Comparison of ENCODE assay signal across 13 cellular contexts in genomic region chr7:69630292-69630691, GRCh38. TPM values are rescaled to one million over a fixed set of nuclear protein-coding genes. Genes with fewer than 3 reads are reported as not detected.
DNase-seq lines count a peak whose midpoint lies in the region; ATAC-seq, FAIRE-seq and TF ChIP-seq lines count a peak whose summit lies in the region.
"Had no signal": no experiment of that assay in that cellular context is flagged by ENCODE, and none has a peak within 500 bp of the region (broad histone marks: within the 10 kb centered on the region; RNA-seq: fewer than 3 reads in every experiment).

No MANE protein-coding gene starts in this region.

- H3K27me3 ChIP-seq in mesenchymal stem cell (ENCODE audit: control insufficient read depth in 1 of 2, insufficient read depth in 1 of 2, low read length in 2 of 2) (no peaks in the 10 kb centered on the region), right atrium auricular region (no peaks in the 10 kb centered on the region), transverse colon (no peaks in the 10 kb centered on the region)

- intact Hi-C loops in transverse colon (cut with DNase I; ENCODE audit: low total_unique reads), result no loop called here

- ATAC-seq in A549, result peak; percentile 42 to 54; a peak in 2 of 6 replicates
- ATAC-seq in GM19397 (IDR thresholded peaks at IDR 0.05; ENCODE audit: unreplicated experiment), result no peak
- ATAC-seq: naive thymus-derived CD8-positive, alpha-beta T cell had no signal

- H3K27ac ChIP-seq in A549 (0 out of 6 replicates have a peak overlapping the region, but pooled peaks of 1 of the 2 experiments have one; percentile 5), mesenchymal stem cell (ENCODE audit: low read length, poor library complexity, severe bottlenecking) (no peak overlapping the region), right atrium auricular region (peak overlapping the region in 1 of 2 donors; percentile 11), transverse colon (no peak overlapping the region)

- peaks cover 27% of the 10 kb centered on the region for H3K79me1 ChIP-seq in mesenchymal stem cell (replicated peaks; ENCODE audit: low read length, poor library complexity, severe bottlenecking)

- no peak overlapping the region for H4K8ac ChIP-seq in mesenchymal stem cell (ENCODE audit: low read length)

- peak overlapping the region; percentile 25 for H3K9ac ChIP-seq in mesenchymal stem cell (ENCODE audit: low read length)

- no peak for TF ChIP-seq RAD21 in A549 (conservative IDR thresholded peaks at IDR 0.05 in 1 of 2, IDR thresholded peaks at IDR 0.05 in 1 of 2)

- H3K4ac ChIP-seq in mesenchymal stem cell (ENCODE audit: low read depth in 1 of 2, low read length in 2 of 2), result no peak overlapping the region

- DNase-seq in A549 (ENCODE audit: low read depth in 1 of 2, low spot score in 1 of 2), result peak in 1 of 2 experiments; percentile 25
- DNase-seq in H54 (ENCODE audit: insufficient read length, low spot score), result peak; percentile 22
- DNase-seq in brain pericyte (ENCODE audit: low read depth, low spot score), result peak; percentile 18
- peak; percentile 74 for DNase-seq in mesenchymal stem cell
- no peak for DNase-seq in right atrium auricular region (ENCODE audit: low spot score)
- DNase-seq in transverse colon, result no peak
- no peak for DNase-seq in NCI-H526 treated with DMSO at 0.1 percent for 48 hours (lab: John Stamatoyannopoulos, UW)
- DNase-seq: activated CD4-positive, alpha-beta T cell treated with anti-CD3 and anti-CD28 coated beads, Interleukin-2, amount 10 ng/mL, durations not matched to agents 7 days and 5 days; activated naive CD4-positive, alpha-beta T cell treated with anti-CD3 and anti-CD28 coated beads, Interleukin-2, amount 50 U/mL, for 16 hours; effector CD8-positive, alpha-beta T cell; naive thymus-derived CD8-positive, alpha-beta T cell; T-helper 1 cell had no signal

- H3K4me3 ChIP-seq in A549 (no peak overlapping the region), mesenchymal stem cell (ENCODE audit: insufficient read depth in 1 of 2, low read depth in 1 of 2, low read length in 2 of 2) (no peak overlapping the region), right atrium auricular region (no peak overlapping the region), transverse colon (no peak overlapping the region)

- H3K4me1 ChIP-seq in A549 (peaks cover 13% of the 10 kb centered on the region), mesenchymal stem cell (ENCODE audit: control insufficient read depth, insufficient read depth, low read depth, low read length) (no peaks in the 10 kb centered on the region), right atrium auricular region (peaks cover 0 to 5% of the 10 kb centered on the region in 2 donors), transverse colon (peaks cover 0 to 7% (median 0%) of the 10 kb centered on the region in 4 donors)

- H3K9me3 ChIP-seq in A549 (no peaks in the 10 kb centered on the region), mesenchymal stem cell (ENCODE audit: control insufficient read depth, low read length) (no peaks in the 10 kb centered on the region), right atrium auricular region (no peaks in the 10 kb centered on the region), transverse colon (no peaks in the 10 kb centered on the region)

- H2BK15ac ChIP-seq in mesenchymal stem cell (ENCODE audit: low read depth, poor library complexity, severe bottlenecking), result no peak overlapping the region

- H3K23ac ChIP-seq in mesenchymal stem cell (ENCODE audit: low read length in 2 of 2), result no peak overlapping the region

- TF ChIP-seq POLR2A in A549 (IDR thresholded peaks at IDR 0.05; ENCODE audit: low read length) (no peak), H54 (IDR thresholded peaks at IDR 0.05; ENCODE audit: low read depth, low read length) (no peak), transverse colon (IDR thresholded peaks at IDR 0.05) (no peak)

- TF ChIP-seq CTCF in A549 (IDR thresholded peaks at IDR 0.05) (no peak), right atrium auricular region (IDR thresholded peaks at IDR 0.05) (no peak), transverse colon (IDR thresholded peaks at IDR 0.05) (no peak)

- no peak overlapping the region for H2BK5ac ChIP-seq in mesenchymal stem cell (ENCODE audit: low read depth, low read length, poor library complexity, severe bottlenecking)

- peak overlapping the region; percentile 65 for H3K4me2 ChIP-seq in A549
- no peak overlapping the region for H3K4me2 ChIP-seq in mesenchymal stem cell (ENCODE audit: low read length, poor library complexity, severe bottlenecking)

- WGBS in A549 (ENCODE audit: missing lambda C conversion rate), result 19% methylated on average over 5 of the region's 5 CpGs
- WGBS in mesenchymal stem cell, result 0% methylated on average over 4 of the region's 5 CpGs
- 36 to 46% methylated on average over 3 to 5 of the region's 5 CpGs for WGBS in transverse colon (ENCODE audit: low coverage in 1 of 2), 2 donors

- in situ Hi-C loops in transverse colon (cut with MboI; ENCODE audit: low pct_ligation_motif_present in 1 of 4, low pct_unique_long_range_greater_than_20kb in 1 of 4, low sequenced_read_pairs in 3 of 4), result no loop called here

- no peak overlapping the region for H3K14ac ChIP-seq in mesenchymal stem cell (ENCODE audit: low read length in 2 of 2)

- CTCF ChIA-PET in A549 (lab: Yijun Ruan, JAX), result interaction anchor here (1.6 kb wide), 1 partner anchor 11 kb away, joined by 5 read pairs; no protein-coding TSS in a partner anchor

- POLR2A ChIA-PET in A549 (lab: Yijun Ruan, JAX), result no interaction called here

- FAIRE-seq in A549 (lab: Jason Lieb, UNC), result peak; percentile 59
- FAIRE-seq in H54 (lab: Jason Lieb, UNC), result peak; percentile 97

- no peak overlapping the region for H2AK5ac ChIP-seq in mesenchymal stem cell (ENCODE audit: low read length, severe bottlenecking)

- no peak overlapping the region for H2BK12ac ChIP-seq in mesenchymal stem cell (ENCODE audit: low read length in 2 of 2)

- H2BK120ac ChIP-seq in mesenchymal stem cell (ENCODE audit: low read depth, low read length), result no peak overlapping the region

- H2AFZ ChIP-seq in mesenchymal stem cell (ENCODE audit: low read depth, low read length), result no peak overlapping the region

- H3K18ac ChIP-seq in mesenchymal stem cell (ENCODE audit: low read depth in 1 of 2, low read length in 2 of 2), result no peak overlapping the region

- no peaks in the 10 kb centered on the region for H3K36me3 ChIP-seq in mesenchymal stem cell (ENCODE audit: control insufficient read depth in 1 of 2, insufficient read depth in 2 of 2, low read depth in 1 of 2, low read length in 2 of 2)
- H3K36me3 ChIP-seq in right atrium auricular region, result no peaks in the 10 kb centered on the region
- H3K36me3 ChIP-seq in transverse colon, result no peaks in the 10 kb centered on the region

- no peak overlapping the region for H4K91ac ChIP-seq in mesenchymal stem cell (ENCODE audit: low read length)

- TF ChIP-seq EP300 in A549 (IDR thresholded peaks at IDR 0.05) (no peak), transverse colon (IDR thresholded peaks at IDR 0.05; ENCODE audit: low read depth) (no peak)

TF ChIP-seq in A549, 52 proteins besides CTCF, POLR2A, EP300 and RAD21:
- TF ChIP-seq CHD4 (IDR thresholded peaks at IDR 0.05; ENCODE audit: borderline replicate concordance), result no peak
- TF ChIP-seq HEYL (CRISPR knock-in tag; IDR thresholded peaks at IDR 0.05), result no peak
- no peak for TF ChIP-seq PHF8 (IDR thresholded peaks at IDR 0.05; ENCODE audit: borderline replicate concordance, low read depth)
- TF ChIP-seq ZFP36 (IDR thresholded peaks at IDR 0.05; ENCODE audit: borderline replicate concordance, partially characterized antibody), result no peak
- TF ChIP-seq JUNB (IDR thresholded peaks at IDR 0.05), result no peak
- TF ChIP-seq NFE2L2 (conservative IDR thresholded peaks at IDR 0.05; ENCODE audit: low read length), result no peak
- no peak for TF ChIP-seq MAFK (IDR thresholded peaks at IDR 0.05; ENCODE audit: partially characterized antibody)
- TF ChIP-seq KDM1A (IDR thresholded peaks at IDR 0.05; ENCODE audit: low read depth), result no peak
- no peak for TF ChIP-seq NPAS2 (CRISPR knock-in tag; IDR thresholded peaks at IDR 0.05; ENCODE audit: borderline replicate concordance)
- TF ChIP-seq KDM5A (IDR thresholded peaks at IDR 0.05), result no peak
- no peak for TF ChIP-seq SMC3 (IDR thresholded peaks at IDR 0.05)
- TF ChIP-seq TP53 (CRISPR knock-in tag; IDR thresholded peaks at IDR 0.05), result no peak
- no peak for TF ChIP-seq MYC (IDR thresholded peaks at IDR 0.05; ENCODE audit: borderline replicate concordance, low read length)
- no peak for TF ChIP-seq ESRRA (IDR thresholded peaks at IDR 0.05; ENCODE audit: borderline replicate concordance, low read length)
- TF ChIP-seq HES2 (IDR thresholded peaks at IDR 0.05), result no peak
- TF ChIP-seq MAZ (IDR thresholded peaks at IDR 0.05; ENCODE audit: borderline replicate concordance, low read depth, low read length), result no peak
- TF ChIP-seq POLR2AphosphoS2 (conservative IDR thresholded peaks at IDR 0.05; ENCODE audit: low read length), result no peak
- no peak for TF ChIP-seq SREBF2 (IDR thresholded peaks at IDR 0.05)
- no peak for TF ChIP-seq CEBPB (IDR thresholded peaks at IDR 0.05)

RNA-seq across cellular contexts. Expression of gene AUTS2, which starts 32.0 kb away (rescaled TPM):
- polyA plus RNA-seq in A549 (2011; rRNA removed) (1.6 and 1.8 TPM in 2 replicates), A549 (2017; fragmentation: RNase III; extraction: RNeasy Plus Mini Kit Qiagen cat#74134 plus additional on column Dnase treatment) (2.8 to 4.3 TPM (median 3.6 TPM) in 3 replicates)
- polyA plus RNA-seq in A549 (2012; cell fraction: cytosol; rRNA removed), result 0.59 and 0.75 TPM in 2 replicates
- polyA plus RNA-seq in A549 (2012; cell fraction: nucleus; rRNA removed), result 2.1 and 3.6 TPM in 2 replicates
- 6.0 and 6.4 TPM in 2 replicates for polyA minus RNA-seq in A549 (2011; rRNA and poly(A)+ RNA removed)
- polyA plus RNA-seq in mesenchymal stem cell (2013, experiment 1 of 2), result 4.4 TPM
- 3.9 TPM for polyA plus RNA-seq in mesenchymal stem cell (2013, experiment 2 of 2)
- total RNA-seq in right atrium auricular region (1 to 10 TPM; 8.6 TPM), transverse colon (100 to 1,000 TPM in 1 of 4 donors, 10 to 100 TPM in 3; 29.8 to 114 (median 59.4) TPM)

Comparison
In these comparisons a context has a peak if more than half of its experiments do, and no peak if none do; other contexts are left out.
1. DNase-seq: peak in H54 (single experiment), brain pericyte (single experiment) and mesenchymal stem cell (single experiment); none in right atrium auricular region (single experiment), transverse colon (single experiment) and NCI-H526 treated with DMSO at 0.1 percent for 48 hours (single experiment).